Comparison of ENCODE assay signal across 8 cellular contexts in the genomic region with DNA sequence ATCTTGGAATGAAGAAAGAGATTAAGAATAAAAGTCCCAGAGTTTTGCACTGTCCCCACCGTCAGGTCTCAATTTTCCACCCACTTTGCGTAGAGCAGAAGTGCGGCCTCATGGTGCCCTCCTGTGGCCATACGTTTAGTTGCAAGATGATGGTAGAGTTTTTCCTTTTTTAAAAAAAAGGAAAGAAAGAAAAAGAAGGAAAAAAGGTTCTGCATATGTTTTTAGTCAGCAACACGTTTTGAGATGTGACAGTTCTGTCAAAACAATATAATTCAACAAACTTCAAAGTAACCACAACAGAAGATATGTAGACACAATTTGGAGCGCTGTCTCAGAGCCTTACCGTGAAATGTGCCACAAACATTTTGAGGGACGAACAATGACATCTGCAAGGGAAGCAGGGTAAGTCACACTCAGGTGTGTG. TPM values are rescaled to one million over a fixed set of nuclear protein-coding genes. Genes with fewer than 3 reads are reported as not detected.
DNase-seq lines count a peak whose midpoint lies in the region; ATAC-seq and TF ChIP-seq lines count a peak whose summit lies in the region.

No MANE protein-coding gene starts in this region.

- H3K27ac ChIP-seq in VCaP (no peak overlapping the region), mammary epithelial cell (ENCODE audit: insufficient read depth, low read depth, low read length) (no peak overlapping the region)

- peak; percentile 95 for TF ChIP-seq RAD21 in Ishikawa (IDR thresholded peaks at IDR 0.05; ENCODE audit: low read depth)

- H3K4me3 ChIP-seq in mammary epithelial cell (replicated peaks in 1 of 3; ENCODE audit: insufficient read depth in 1 of 3, low read depth in 2 of 3, low read length in 3 of 3) = no peak overlapping the region
- no peak overlapping the region for H3K4me3 ChIP-seq in kidney epithelial cell (ENCODE audit: low read depth, low read length)

- no peak overlapping the region for H2AFZ ChIP-seq in mammary epithelial cell (ENCODE audit: low read depth, low read length)

- H4K20me1 ChIP-seq in mammary epithelial cell (ENCODE audit: insufficient read depth, low read length) = no peaks in the 10 kb centered on the region

- H3K4me2 ChIP-seq in mammary epithelial cell (ENCODE audit: insufficient read depth, low read depth, low read length) = peak overlapping the region; percentile 30

- no peak overlapping the region for H3K9ac ChIP-seq in mammary epithelial cell (ENCODE audit: insufficient read depth, low read length)

- no TSS peak for BruUV-seq in mammary epithelial cell (replicated peaks; lab: Mats Ljungman, UMichigan)

- ATAC-seq in GM18517 (IDR thresholded peaks at IDR 0.05; ENCODE audit: unreplicated experiment) = no peak

- TF ChIP-seq CTCF in VCaP (conservative IDR thresholded peaks at IDR 0.05) (peak; percentile 90), mammary epithelial cell (conservative IDR thresholded peaks at IDR 0.05 in 1 of 2, IDR thresholded peaks at IDR 0.05 in 1 of 2; ENCODE audit: extremely low read depth in 1 of 2, insufficient read depth in 1 of 2, low read depth in 1 of 2, low read length in 2 of 2) (peak; percentile 66 to 74), kidney epithelial cell (IDR thresholded peaks at IDR 0.05; ENCODE audit: insufficient read depth, low read length, poor library complexity, severe bottlenecking) (peak; percentile 69)

- no peaks in the 10 kb centered on the region for H3K36me3 ChIP-seq in mammary epithelial cell (ENCODE audit: insufficient read depth, low read length)
- H3K36me3 ChIP-seq in kidney epithelial cell (ENCODE audit: control insufficient read depth, insufficient read depth, low read length) = no peaks in the 10 kb centered on the region

- intact Hi-C loops in mammary epithelial cell (cut with micrococcal nuclease) = loop anchor here (1.0 to 10.0 kb wide), 5 partner anchors 147 to 1375 kb away; no protein-coding TSS in a partner anchor

- H3K79me2 ChIP-seq in mammary epithelial cell (ENCODE audit: insufficient read depth, low read length) = no peaks in the 10 kb centered on the region

- TF ChIP-seq EP300 in Ishikawa (IDR thresholded peaks at IDR 0.05; ENCODE audit: borderline replicate concordance) = no peak

- in situ Hi-C loops in G401 (cut with HindIII; ENCODE audit: low sequenced_read_pairs) = no loop called here
- in situ Hi-C loops in mammary epithelial cell (cut with MboI; ENCODE audit: low sequenced_read_pairs in 2 of 2) = loop anchor here in 1 of 2 donors (5.0 to 25.0 kb wide), 4 partner anchors 151 to 1374 kb away; no protein-coding TSS in a partner anchor

- no peaks in the 10 kb centered on the region for H3K9me3 ChIP-seq in mammary epithelial cell (replicated peaks; ENCODE audit: insufficient read depth, low read length)

- CTCF ChIA-PET in mammary epithelial cell (lab: Charles Lee; ENCODE audit: low non-redundant PET) = interaction anchor here (1.0 kb wide), 1 partner anchor 148 kb away, joined by 4 read pairs; no protein-coding TSS in a partner anchor

- H3K4me1 ChIP-seq in mammary epithelial cell (ENCODE audit: insufficient read depth, low read length) = no peaks in the 10 kb centered on the region

- peak; percentile 29 for DNase-seq in G401 (ENCODE audit: low spot score)
- no peak for DNase-seq in mammary epithelial cell
- DNase-seq in kidney epithelial cell (ENCODE audit: low read depth) = no peak
- DNase-seq in stimulated activated CD4-positive, alpha-beta T cell treated with anti-CD3 and anti-CD28 coated beads, Interleukin-4, amount 100 ng/mL, for 48 hours (ENCODE audit: low read depth in 2 of 2) = peak; percentile 20 to 23
- DNase-seq in occipital lobe (lab: John Stamatoyannopoulos, UW) = no peak

- dilution Hi-C loops in mammary epithelial cell (cut with HindIII; ENCODE audit: low sequenced_read_pairs) = no loop called here

- no peaks in the 10 kb centered on the region for H3K27me3 ChIP-seq in mammary epithelial cell (ENCODE audit: insufficient read depth, low read length)
- no peaks in the 10 kb centered on the region for H3K27me3 ChIP-seq in kidney epithelial cell (ENCODE audit: control insufficient read depth, insufficient read depth, low read length)

- 36% methylated on average over 8 of the region's 8 CpGs for WGBS in mammary epithelial cell (ENCODE audit: low coverage, missing lambda C conversion rate)

TF ChIP-seq in Ishikawa, 13 proteins besides CTCF, POLR2A, EP300 and RAD21:
- TF ChIP-seq FOXM1 (IDR thresholded peaks at IDR 0.05; ENCODE audit: borderline replicate concordance, low read depth) (no peak), YY1 (IDR thresholded peaks at IDR 0.05; ENCODE audit: low read depth) (no peak), EGR1 (IDR thresholded peaks at IDR 0.05) (no peak), ZBTB7A (IDR thresholded peaks at IDR 0.05; ENCODE audit: low read depth) (no peak), TCF12 (IDR thresholded peaks at IDR 0.05; ENCODE audit: low read depth) (no peak), TEAD4 (IDR thresholded peaks at IDR 0.05) (no peak), CREB1 (IDR thresholded peaks at IDR 0.05; ENCODE audit: low read depth) (no peak), CEBPB (IDR thresholded peaks at IDR 0.05) (no peak), NFIC (IDR thresholded peaks at IDR 0.05) (no peak), TAF1 (IDR thresholded peaks at IDR 0.05; ENCODE audit: low read depth) (no peak)
- TF ChIP-seq, protein P1, sequence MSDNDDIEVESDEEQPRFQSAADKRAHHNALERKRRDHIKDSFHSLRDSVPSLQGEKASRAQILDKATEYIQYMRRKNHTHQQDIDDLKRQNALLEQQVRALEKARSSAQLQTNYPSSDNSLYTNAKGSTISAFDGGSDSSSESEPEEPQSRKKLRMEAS (IDR thresholded peaks at IDR 0.05) = no peak
- TF ChIP-seq, protein P2, sequence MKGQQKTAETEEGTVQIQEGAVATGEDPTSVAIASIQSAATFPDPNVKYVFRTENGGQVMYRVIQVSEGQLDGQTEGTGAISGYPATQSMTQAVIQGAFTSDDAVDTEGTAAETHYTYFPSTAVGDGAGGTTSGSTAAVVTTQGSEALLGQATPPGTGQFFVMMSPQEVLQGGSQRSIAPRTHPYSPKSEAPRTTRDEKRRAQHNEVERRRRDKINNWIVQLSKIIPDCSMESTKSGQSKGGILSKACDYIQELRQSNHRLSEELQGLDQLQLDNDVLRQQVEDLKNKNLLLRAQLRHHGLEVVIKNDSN (IDR thresholded peaks at IDR 0.05) = no peak
- TF ChIP-seq, protein P3, sequence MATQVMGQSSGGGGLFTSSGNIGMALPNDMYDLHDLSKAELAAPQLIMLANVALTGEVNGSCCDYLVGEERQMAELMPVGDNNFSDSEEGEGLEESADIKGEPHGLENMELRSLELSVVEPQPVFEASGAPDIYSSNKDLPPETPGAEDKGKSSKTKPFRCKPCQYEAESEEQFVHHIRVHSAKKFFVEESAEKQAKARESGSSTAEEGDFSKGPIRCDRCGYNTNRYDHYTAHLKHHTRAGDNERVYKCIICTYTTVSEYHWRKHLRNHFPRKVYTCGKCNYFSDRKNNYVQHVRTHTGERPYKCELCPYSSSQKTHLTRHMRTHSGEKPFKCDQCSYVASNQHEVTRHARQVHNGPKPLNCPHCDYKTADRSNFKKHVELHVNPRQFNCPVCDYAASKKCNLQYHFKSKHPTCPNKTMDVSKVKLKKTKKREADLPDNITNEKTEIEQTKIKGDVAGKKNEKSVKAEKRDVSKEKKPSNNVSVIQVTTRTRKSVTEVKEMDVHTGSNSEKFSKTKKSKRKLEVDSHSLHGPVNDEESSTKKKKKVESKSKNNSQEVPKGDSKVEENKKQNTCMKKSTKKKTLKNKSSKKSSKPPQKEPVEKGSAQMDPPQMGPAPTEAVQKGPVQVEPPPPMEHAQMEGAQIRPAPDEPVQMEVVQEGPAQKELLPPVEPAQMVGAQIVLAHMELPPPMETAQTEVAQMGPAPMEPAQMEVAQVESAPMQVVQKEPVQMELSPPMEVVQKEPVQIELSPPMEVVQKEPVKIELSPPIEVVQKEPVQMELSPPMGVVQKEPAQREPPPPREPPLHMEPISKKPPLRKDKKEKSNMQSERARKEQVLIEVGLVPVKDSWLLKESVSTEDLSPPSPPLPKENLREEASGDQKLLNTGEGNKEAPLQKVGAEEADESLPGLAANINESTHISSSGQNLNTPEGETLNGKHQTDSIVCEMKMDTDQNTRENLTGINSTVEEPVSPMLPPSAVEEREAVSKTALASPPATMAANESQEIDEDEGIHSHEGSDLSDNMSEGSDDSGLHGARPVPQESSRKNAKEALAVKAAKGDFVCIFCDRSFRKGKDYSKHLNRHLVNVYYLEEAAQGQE (IDR thresholded peaks at IDR 0.05; ENCODE audit: low read depth) = no peak

RNA-seq across cellular contexts. Expression of a gene that starts 24.6 kb away (rescaled TPM):
- 1.5 and 4.9 TPM in 2 replicates for total RNA-seq in G401 (2014; rRNA removed; shearing (Covaris generic))
- 1 to 10 TPM; 4.4 to 4.5 TPM for total RNA-seq in mammary epithelial cell
- polyA plus RNA-seq in mammary epithelial cell = 0.42 TPM
- not detected for polyA minus RNA-seq in mammary epithelial cell
- total RNA-seq in kidney epithelial cell = 1.1 and 3.1 TPM in 2 replicates
- 11.1 TPM for total RNA-seq in occipital lobe

Comparison
In these comparisons a context has a peak if more than half of its experiments do, and no peak if none do; other contexts are left out.
1. DNase-seq: peak in G401 (single experiment) and stimulated activated CD4-positive, alpha-beta T cell treated with anti-CD3 and anti-CD28 coated beads, Interleukin-4, amount 100 ng/mL, for 48 hours (2 of 2); none in mammary epithelial cell (single experiment), kidney epithelial cell (single experiment) and occipital lobe (single experiment).
2. Peak in every context shown above with its lines, with median percentiles within 50 percentile points of each other: CTCF ChIP-seq.